In genomic region chr2:168166902-168167510, GRCh38 we compare ENCODE assay signal across 1 cellular context.
TF ChIP-seq lines count a peak whose summit lies in the region.

No MANE protein-coding gene starts in this region.

TF ChIP-seq in HepG2, 621 proteins besides CTCF, POLR2A, EP300 and RAD21 (continued from another document and continues in another):
- TF ChIP-seq, protein P1, sequence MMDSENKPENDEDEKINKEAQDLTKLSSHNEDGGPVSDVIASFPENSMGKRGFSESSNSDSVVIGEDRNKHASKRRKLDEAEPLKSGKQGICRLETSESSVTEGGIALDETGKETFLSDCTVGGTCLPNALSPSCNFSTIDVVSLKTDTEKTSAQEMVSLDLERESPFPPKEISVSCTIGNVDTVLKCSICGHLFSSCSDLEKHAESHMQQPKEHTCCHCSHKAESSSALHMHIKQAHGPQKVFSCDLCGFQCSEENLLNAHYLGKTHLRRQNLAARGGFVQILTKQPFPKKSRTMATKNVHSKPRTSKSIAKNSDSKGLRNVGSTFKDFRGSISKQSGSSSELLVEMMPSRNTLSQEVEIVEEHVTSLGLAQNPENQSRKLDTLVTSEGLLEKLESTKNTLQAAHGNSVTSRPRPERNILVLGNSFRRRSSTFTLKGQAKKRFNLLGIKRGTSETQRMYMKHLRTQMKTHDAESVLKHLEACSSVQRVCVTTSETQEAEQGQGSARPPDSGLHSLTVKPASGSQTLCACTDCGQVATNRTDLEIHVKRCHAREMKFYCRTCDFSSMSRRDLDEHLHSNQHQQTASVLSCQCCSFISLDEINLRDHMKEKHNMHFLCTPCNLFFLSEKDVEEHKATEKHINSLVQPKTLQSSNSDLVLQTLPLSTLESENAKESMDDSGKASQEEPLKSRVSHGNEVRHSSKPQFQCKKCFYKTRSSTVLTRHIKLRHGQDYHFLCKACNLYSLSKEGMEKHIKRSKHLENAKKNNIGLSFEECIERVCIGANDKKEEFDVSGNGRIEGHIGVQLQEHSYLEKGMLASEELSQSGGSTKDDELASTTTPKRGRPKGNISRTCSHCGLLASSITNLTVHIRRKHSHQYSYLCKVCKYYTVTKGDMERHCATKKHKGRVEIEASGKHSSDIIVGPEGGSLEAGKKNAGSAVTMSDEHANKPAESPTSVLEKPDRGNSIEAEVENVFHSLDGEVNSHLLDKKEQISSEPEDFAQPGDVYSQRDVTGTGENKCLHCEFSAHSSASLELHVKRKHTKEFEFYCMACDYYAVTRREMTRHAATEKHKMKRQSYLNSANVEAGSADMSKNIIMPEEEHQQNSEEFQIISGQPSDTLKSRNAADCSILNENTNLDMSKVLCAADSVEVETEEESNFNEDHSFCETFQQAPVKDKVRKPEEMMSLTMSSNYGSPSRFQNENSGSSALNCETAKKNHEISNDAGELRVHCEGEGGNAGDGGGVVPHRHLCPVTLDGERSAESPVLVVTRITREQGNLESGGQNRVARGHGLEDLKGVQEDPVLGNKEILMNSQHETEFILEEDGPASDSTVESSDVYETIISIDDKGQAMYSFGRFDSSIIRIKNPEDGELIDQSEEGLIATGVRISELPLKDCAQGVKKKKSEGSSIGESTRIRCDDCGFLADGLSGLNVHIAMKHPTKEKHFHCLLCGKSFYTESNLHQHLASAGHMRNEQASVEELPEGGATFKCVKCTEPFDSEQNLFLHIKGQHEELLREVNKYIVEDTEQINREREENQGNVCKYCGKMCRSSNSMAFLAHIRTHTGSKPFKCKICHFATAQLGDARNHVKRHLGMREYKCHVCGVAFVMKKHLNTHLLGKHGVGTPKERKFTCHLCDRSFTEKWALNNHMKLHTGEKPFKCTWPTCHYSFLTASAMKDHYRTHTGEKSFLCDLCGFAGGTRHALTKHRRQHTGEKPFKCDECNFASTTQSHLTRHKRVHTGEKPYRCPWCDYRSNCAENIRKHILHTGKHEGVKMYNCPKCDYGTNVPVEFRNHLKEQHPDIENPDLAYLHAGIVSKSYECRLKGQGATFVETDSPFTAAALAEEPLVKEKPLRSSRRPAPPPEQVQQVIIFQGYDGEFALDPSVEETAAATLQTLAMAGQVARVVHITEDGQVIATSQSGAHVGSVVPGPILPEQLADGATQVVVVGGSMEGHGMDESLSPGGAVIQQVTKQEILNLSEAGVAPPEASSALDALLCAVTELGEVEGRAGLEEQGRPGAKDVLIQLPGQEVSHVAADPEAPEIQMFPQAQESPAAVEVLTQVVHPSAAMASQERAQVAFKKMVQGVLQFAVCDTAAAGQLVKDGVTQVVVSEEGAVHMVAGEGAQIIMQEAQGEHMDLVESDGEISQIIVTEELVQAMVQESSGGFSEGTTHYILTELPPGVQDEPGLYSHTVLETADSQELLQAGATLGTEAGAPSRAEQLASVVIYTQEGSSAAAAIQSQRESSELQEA (CRISPR knock-in tag; IDR thresholded peaks at IDR 0.05; ENCODE audit: not compliant biosample characterization) = no peak
- TF ChIP-seq ZBTB3 (CRISPR knock-in tag; IDR thresholded peaks at IDR 0.05; ENCODE audit: borderline replicate concordance, low read depth) (no peak), NAIF1 (CRISPR knock-in tag; IDR thresholded peaks at IDR 0.05; ENCODE audit: borderline replicate concordance) (peak; percentile 21; the same call in 1 of the 2 replicates), GPN1 (CRISPR knock-in tag; IDR thresholded peaks at IDR 0.05; ENCODE audit: borderline replicate concordance) (no peak), ZNF263 (CRISPR knock-in tag; IDR thresholded peaks at IDR 0.05) (no peak), RXRB (CRISPR knock-in tag; IDR thresholded peaks at IDR 0.05; ENCODE audit: borderline replicate concordance) (peak; percentile 83), SOX5 (CRISPR knock-in tag; IDR thresholded peaks at IDR 0.05; ENCODE audit: borderline replicate concordance) (peak; percentile 92), ZNF660 (CRISPR knock-in tag; IDR thresholded peaks at IDR 0.05; ENCODE audit: borderline replicate concordance, low read depth) (no peak), TEAD3 (CRISPR knock-in tag; optimal IDR thresholded peaks at IDR 0.05; ENCODE audit: borderline replicate concordance) (peak; percentile 98), ZNF337 (CRISPR knock-in tag; IDR thresholded peaks at IDR 0.05; ENCODE audit: borderline replicate concordance, low read depth) (no peak), ZNF17 (CRISPR knock-in tag; IDR thresholded peaks at IDR 0.05) (no peak), ZNF512B (CRISPR knock-in tag; IDR thresholded peaks at IDR 0.05; ENCODE audit: borderline replicate concordance) (0 out of 2 replicates have a peak, but pooled peaks have one; percentile 61), ZNF484 (CRISPR knock-in tag; IDR thresholded peaks at IDR 0.05; ENCODE audit: borderline replicate concordance, low read depth) (no peak), FOXK2 (IDR thresholded peaks at IDR 0.05) (peak; percentile 60; the same call in 1 of the 2 replicates), NCOA5 (CRISPR knock-in tag; IDR thresholded peaks at IDR 0.05) (no peak), SP140L (CRISPR knock-in tag; IDR thresholded peaks at IDR 0.05; ENCODE audit: borderline replicate concordance) (no peak), BCL6 (CRISPR knock-in tag; IDR thresholded peaks at IDR 0.05) (peak; percentile 85), RCOR2 (CRISPR knock-in tag; IDR thresholded peaks at IDR 0.05) (peak; percentile 79; the same call in 1 of the 2 replicates), SMAD3 (CRISPR knock-in tag; IDR thresholded peaks at IDR 0.05) (peak; percentile 73), CC2D1A (CRISPR knock-in tag; IDR thresholded peaks at IDR 0.05) (no peak), SMAD9 (CRISPR knock-in tag; IDR thresholded peaks at IDR 0.05) (no peak), ZNF780A (CRISPR knock-in tag; IDR thresholded peaks at IDR 0.05) (no peak), ZNF572 (CRISPR knock-in tag; IDR thresholded peaks at IDR 0.05) (no peak), TOE1 (CRISPR knock-in tag; IDR thresholded peaks at IDR 0.05) (no peak), AHR (CRISPR knock-in tag; IDR thresholded peaks at IDR 0.05) (no peak), NR2F6 (IDR thresholded peaks at IDR 0.05) (peak; percentile 94), NR2F6 (CRISPR knock-in tag; IDR thresholded peaks at IDR 0.05) (peak; percentile 94), ZNF460 (CRISPR knock-in tag; IDR thresholded peaks at IDR 0.05; ENCODE audit: borderline replicate concordance) (no peak), ZBTB38 (CRISPR knock-in tag; IDR thresholded peaks at IDR 0.05) (peak; percentile 43; the same call in 1 of the 2 replicates), ZNF570 (CRISPR knock-in tag; IDR thresholded peaks at IDR 0.05; ENCODE audit: borderline replicate concordance) (no peak), SALL1 (CRISPR knock-in tag; IDR thresholded peaks at IDR 0.05) (peak; percentile 97), GABPA (IDR thresholded peaks at IDR 0.05; ENCODE audit: low read depth, low read length) (no peak), GABPA (CRISPR knock-in tag; IDR thresholded peaks at IDR 0.05; ENCODE audit: low read depth) (no peak), PPARG (CRISPR knock-in tag; conservative IDR thresholded peaks at IDR 0.05) (peak; percentile 40; the same call in 1 of the 2 replicates), GLI4 (CRISPR knock-in tag; IDR thresholded peaks at IDR 0.05; ENCODE audit: borderline replicate concordance) (no peak), RNF219 (CRISPR knock-in tag; IDR thresholded peaks at IDR 0.05) (no peak), ARNT (IDR thresholded peaks at IDR 0.05) (no peak), ZNF207 (IDR thresholded peaks at IDR 0.05; ENCODE audit: borderline replicate concordance) (no peak), MBNL3 (CRISPR knock-in tag; conservative IDR thresholded peaks at IDR 0.05) (no peak)
- TF ChIP-seq, protein P2, sequence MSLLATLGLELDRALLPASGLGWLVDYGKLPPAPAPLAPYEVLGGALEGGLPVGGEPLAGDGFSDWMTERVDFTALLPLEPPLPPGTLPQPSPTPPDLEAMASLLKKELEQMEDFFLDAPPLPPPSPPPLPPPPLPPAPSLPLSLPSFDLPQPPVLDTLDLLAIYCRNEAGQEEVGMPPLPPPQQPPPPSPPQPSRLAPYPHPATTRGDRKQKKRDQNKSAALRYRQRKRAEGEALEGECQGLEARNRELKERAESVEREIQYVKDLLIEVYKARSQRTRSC (CRISPR knock-in tag; IDR thresholded peaks at IDR 0.05; ENCODE audit: low read depth) = no peak
- TF ChIP-seq, protein P3, sequence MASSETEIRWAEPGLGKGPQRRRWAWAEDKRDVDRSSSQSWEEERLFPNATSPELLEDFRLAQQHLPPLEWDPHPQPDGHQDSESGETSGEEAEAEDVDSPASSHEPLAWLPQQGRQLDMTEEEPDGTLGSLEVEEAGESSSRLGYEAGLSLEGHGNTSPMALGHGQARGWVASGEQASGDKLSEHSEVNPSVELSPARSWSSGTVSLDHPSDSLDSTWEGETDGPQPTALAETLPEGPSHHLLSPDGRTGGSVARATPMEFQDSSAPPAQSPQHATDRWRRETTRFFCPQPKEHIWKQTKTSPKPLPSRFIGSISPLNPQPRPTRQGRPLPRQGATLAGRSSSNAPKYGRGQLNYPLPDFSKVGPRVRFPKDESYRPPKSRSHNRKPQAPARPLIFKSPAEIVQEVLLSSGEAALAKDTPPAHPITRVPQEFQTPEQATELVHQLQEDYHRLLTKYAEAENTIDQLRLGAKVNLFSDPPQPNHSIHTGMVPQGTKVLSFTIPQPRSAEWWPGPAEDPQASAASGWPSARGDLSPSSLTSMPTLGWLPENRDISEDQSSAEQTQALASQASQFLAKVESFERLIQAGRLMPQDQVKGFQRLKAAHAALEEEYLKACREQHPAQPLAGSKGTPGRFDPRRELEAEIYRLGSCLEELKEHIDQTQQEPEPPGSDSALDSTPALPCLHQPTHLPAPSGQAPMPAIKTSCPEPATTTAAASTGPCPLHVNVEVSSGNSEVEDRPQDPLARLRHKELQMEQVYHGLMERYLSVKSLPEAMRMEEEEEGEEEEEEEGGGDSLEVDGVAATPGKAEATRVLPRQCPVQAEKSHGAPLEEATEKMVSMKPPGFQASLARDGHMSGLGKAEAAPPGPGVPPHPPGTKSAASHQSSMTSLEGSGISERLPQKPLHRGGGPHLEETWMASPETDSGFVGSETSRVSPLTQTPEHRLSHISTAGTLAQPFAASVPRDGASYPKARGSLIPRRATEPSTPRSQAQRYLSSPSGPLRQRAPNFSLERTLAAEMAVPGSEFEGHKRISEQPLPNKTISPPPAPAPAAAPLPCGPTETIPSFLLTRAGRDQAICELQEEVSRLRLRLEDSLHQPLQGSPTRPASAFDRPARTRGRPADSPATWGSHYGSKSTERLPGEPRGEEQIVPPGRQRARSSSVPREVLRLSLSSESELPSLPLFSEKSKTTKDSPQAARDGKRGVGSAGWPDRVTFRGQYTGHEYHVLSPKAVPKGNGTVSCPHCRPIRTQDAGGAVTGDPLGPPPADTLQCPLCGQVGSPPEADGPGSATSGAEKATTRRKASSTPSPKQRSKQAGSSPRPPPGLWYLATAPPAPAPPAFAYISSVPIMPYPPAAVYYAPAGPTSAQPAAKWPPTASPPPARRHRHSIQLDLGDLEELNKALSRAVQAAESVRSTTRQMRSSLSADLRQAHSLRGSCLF (CRISPR knock-in tag; IDR thresholded peaks at IDR 0.05; ENCODE audit: borderline replicate concordance) = no peak
- TF ChIP-seq, protein P4, sequence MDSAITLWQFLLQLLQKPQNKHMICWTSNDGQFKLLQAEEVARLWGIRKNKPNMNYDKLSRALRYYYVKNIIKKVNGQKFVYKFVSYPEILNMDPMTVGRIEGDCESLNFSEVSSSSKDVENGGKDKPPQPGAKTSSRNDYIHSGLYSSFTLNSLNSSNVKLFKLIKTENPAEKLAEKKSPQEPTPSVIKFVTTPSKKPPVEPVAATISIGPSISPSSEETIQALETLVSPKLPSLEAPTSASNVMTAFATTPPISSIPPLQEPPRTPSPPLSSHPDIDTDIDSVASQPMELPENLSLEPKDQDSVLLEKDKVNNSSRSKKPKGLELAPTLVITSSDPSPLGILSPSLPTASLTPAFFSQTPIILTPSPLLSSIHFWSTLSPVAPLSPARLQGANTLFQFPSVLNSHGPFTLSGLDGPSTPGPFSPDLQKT (CRISPR knock-in tag; IDR thresholded peaks at IDR 0.05; ENCODE audit: borderline replicate concordance) = no peak
- TF ChIP-seq, protein P5, sequence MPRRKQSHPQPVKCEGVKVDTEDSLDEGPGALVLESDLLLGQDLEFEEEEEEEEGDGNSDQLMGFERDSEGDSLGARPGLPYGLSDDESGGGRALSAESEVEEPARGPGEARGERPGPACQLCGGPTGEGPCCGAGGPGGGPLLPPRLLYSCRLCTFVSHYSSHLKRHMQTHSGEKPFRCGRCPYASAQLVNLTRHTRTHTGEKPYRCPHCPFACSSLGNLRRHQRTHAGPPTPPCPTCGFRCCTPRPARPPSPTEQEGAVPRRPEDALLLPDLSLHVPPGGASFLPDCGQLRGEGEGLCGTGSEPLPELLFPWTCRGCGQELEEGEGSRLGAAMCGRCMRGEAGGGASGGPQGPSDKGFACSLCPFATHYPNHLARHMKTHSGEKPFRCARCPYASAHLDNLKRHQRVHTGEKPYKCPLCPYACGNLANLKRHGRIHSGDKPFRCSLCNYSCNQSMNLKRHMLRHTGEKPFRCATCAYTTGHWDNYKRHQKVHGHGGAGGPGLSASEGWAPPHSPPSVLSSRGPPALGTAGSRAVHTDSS (CRISPR knock-in tag; conservative IDR thresholded peaks at IDR 0.05) = no peak
